Comparison of ENCODE assay signal across 9 cellular contexts in genomic region chr1:56967900-56968832, GRCh38. TPM values are rescaled to one million over a fixed set of nuclear protein-coding genes. Genes with fewer than 3 reads are reported as not detected.
A peak's percentile ranks its signal among the peaks of the same experiment; 100 is the strongest.
DNase-seq lines count a peak whose midpoint lies in the region; ATAC-seq, FAIRE-seq and TF ChIP-seq lines count a peak whose summit lies in the region.
"Had no signal": no experiment of that assay in that cellular context is flagged by ENCODE, and none has a peak within 500 bp of the region (broad histone marks: within the 10 kb centered on the region; RNA-seq: fewer than 3 reads in every experiment).

No MANE protein-coding gene starts in this region.

- no peak overlapping the region for H3K27ac ChIP-seq in astrocyte (ENCODE audit: low read depth, low read length)
- peak overlapping the region; percentile 91 to 93 for H3K27ac ChIP-seq in liver (ENCODE audit: low read depth in 1 of 2, low read length in 2 of 2)

- DNase-seq in CD1c-positive myeloid dendritic cell (ENCODE audit: extremely low spot score): peak; percentile 6
- DNase-seq in H54 (ENCODE audit: insufficient read length, low spot score): peak; percentile 16
- no peak for DNase-seq in astrocyte (ENCODE audit: low read depth)
- no peak for DNase-seq in NK-92 (lab: John Stamatoyannopoulos, UW; ENCODE audit: unreplicated experiment)
- no peak for DNase-seq in DMS79 treated with DMSO at 0.1 percent for 48 hours (lab: John Stamatoyannopoulos, UW)

- H3K36me3 Mint-ChIP-seq in astrocyte (ENCODE audit: low read depth, unreplicated experiment): no peaks in the 10 kb centered on the region

- H3K27me3 Mint-ChIP-seq in astrocyte (ENCODE audit: low read depth, unreplicated experiment): peaks cover 9% of the 10 kb centered on the region

- TF ChIP-seq RAD21 in liver (IDR thresholded peaks at IDR 0.05): peak; percentile 82 to 84

- no peaks in the 10 kb centered on the region for H3K79me2 ChIP-seq in astrocyte (ENCODE audit: insufficient read depth, low read length)

- no peaks in the 10 kb centered on the region for H3K4me1 ChIP-seq in astrocyte (ENCODE audit: insufficient read depth, low read length)
- peaks cover 0 to 31% (median under 1%) of the 10 kb centered on the region in 4 donors for H3K4me1 ChIP-seq in liver (ENCODE audit: control insufficient read depth in 4 of 4, insufficient read depth in 4 of 4, low read length in 3 of 4)

- no peaks in the 10 kb centered on the region for H4K20me1 ChIP-seq in astrocyte (ENCODE audit: insufficient read depth, low read length)

- no peak overlapping the region for H3K9ac ChIP-seq in astrocyte (ENCODE audit: low read length)
- peak overlapping the region; percentile 72 to 75 for H3K9ac ChIP-seq in liver (ENCODE audit: low read depth in 1 of 2, low read length in 2 of 2)

- no peak for FAIRE-seq in H54 (lab: Jason Lieb, UNC)
- FAIRE-seq in astrocyte (lab: Jason Lieb, UNC): no peak

- H2AFZ ChIP-seq in astrocyte (ENCODE audit: low read depth, low read length): no peak overlapping the region

- no peak overlapping the region for H3K4me3 Mint-ChIP-seq in astrocyte (ENCODE audit: unreplicated experiment)

- H3K4me3 ChIP-seq in astrocyte (ENCODE audit: insufficient read depth, low read depth, low read length) (no peak overlapping the region), liver (ENCODE audit: low read depth in 1 of 3, low read length in 3 of 3) (peak overlapping the region; percentile 37 to 49 (median 41))

- TF ChIP-seq CTCF in astrocyte (IDR thresholded peaks at IDR 0.05; ENCODE audit: insufficient read depth, low read depth, low read length) (peak; percentile 38), liver (IDR thresholded peaks at IDR 0.05; ENCODE audit: low read depth, low read length, missing input control) (peak; percentile 83)

- peak overlapping the region; percentile 58 for H3K27ac Mint-ChIP-seq in astrocyte (ENCODE audit: unreplicated experiment)

- no peak for TF ChIP-seq POLR2A in H54 (IDR thresholded peaks at IDR 0.05; ENCODE audit: low read depth, low read length)

- no peak for ATAC-seq in GM18520 (IDR thresholded peaks at IDR 0.05; ENCODE audit: unreplicated experiment)
- no peak for ATAC-seq in HG03442 (IDR thresholded peaks at IDR 0.05; ENCODE audit: unreplicated experiment)

- H3K9me3 ChIP-seq in astrocyte (ENCODE audit: insufficient read depth, low read depth, low read length) (peaks cover 4% of the 10 kb centered on the region), liver (ENCODE audit: control insufficient read depth in 4 of 4, low read length in 3 of 4) (no peaks in the 10 kb centered on the region)

- H3K27me3 ChIP-seq in astrocyte (ENCODE audit: insufficient read depth, low read length): no peaks in the 10 kb centered on the region
- no peaks in the 10 kb centered on the region for H3K27me3 ChIP-seq in liver (ENCODE audit: control insufficient read depth in 4 of 4, insufficient read depth in 4 of 4, low read length in 3 of 4)

- H3K36me3 ChIP-seq in astrocyte (ENCODE audit: insufficient read depth, low read length): no peaks in the 10 kb centered on the region
- H3K36me3 ChIP-seq in liver (ENCODE audit: control insufficient read depth in 4 of 4, insufficient read depth in 3 of 4, low read depth in 1 of 4, low read length in 3 of 4): no peaks in the 10 kb centered on the region

- no peaks in the 10 kb centered on the region for H3K9me3 Mint-ChIP-seq in astrocyte (ENCODE audit: unreplicated experiment)

- WGBS in liver: 19% methylated on average over 15 of the region's 15 CpGs

- H3K4me2 ChIP-seq in astrocyte (ENCODE audit: low read length): no peak overlapping the region

- no peaks in the 10 kb centered on the region for H3K4me1 Mint-ChIP-seq in astrocyte (ENCODE audit: low read depth, unreplicated experiment)

TF ChIP-seq in liver, 16 proteins besides CTCF, POLR2A, EP300 and RAD21:
- TF ChIP-seq HNF4A (conservative IDR thresholded peaks at IDR 0.05): peak; percentile 48 to 66
- TF ChIP-seq EGR1 (IDR thresholded peaks at IDR 0.05; ENCODE audit: low read depth in 2 of 2): no peak
- no peak for TF ChIP-seq NR2F2 (IDR thresholded peaks at IDR 0.05)
- no peak for TF ChIP-seq ZBTB33 (IDR thresholded peaks at IDR 0.05)
- TF ChIP-seq SP1 (IDR thresholded peaks at IDR 0.05): peak; percentile 27
- TF ChIP-seq FOXA2 (IDR thresholded peaks at IDR 0.05): peak; percentile 94
- TF ChIP-seq REST (IDR thresholded peaks at IDR 0.05): no peak
- TF ChIP-seq MAX (IDR thresholded peaks at IDR 0.05): no peak
- no peak for TF ChIP-seq HNF4G (IDR thresholded peaks at IDR 0.05)
- TF ChIP-seq ATF3 (IDR thresholded peaks at IDR 0.05): peak; percentile 20
- TF ChIP-seq TAF1 (conservative IDR thresholded peaks at IDR 0.05): peak; percentile 6
- no peak for TF ChIP-seq GABPA (IDR thresholded peaks at IDR 0.05 in 1 of 2, conservative IDR thresholded peaks at IDR 0.05 in 1 of 2)
- TF ChIP-seq FOXA1 (IDR thresholded peaks at IDR 0.05): peak; percentile 88
- peak; percentile 45 to 60 for TF ChIP-seq RXRA (IDR thresholded peaks at IDR 0.05)
- TF ChIP-seq JUND (IDR thresholded peaks at IDR 0.05): peak in 1 of 2 donors; percentile 11
- peak; percentile 89 for TF ChIP-seq YY1 (IDR thresholded peaks at IDR 0.05)

RNA-seq across cellular contexts. Expression of gene C8B, which starts 2.4 kb away (rescaled TPM):
- total RNA-seq in astrocyte: not detected in 2 replicates
- total RNA-seq in liver: 100 to 1,000 TPM; 151 to 703 TPM
- polyA plus RNA-seq in liver: 100 to 1,000 TPM; 299 to 413 TPM
- total RNA-seq: LHCN-M2 had no signal

Comparison
In these comparisons a context has a peak if more than half of its experiments do, and no peak if none do; other contexts are left out.
1. DNase-seq: peak in CD1c-positive myeloid dendritic cell (single experiment) and H54 (single experiment); none in astrocyte (single experiment), NK-92 (single experiment) and DMS79 treated with DMSO at 0.1 percent for 48 hours (single experiment).
2. RNA of gene C8B, which starts 2.4 kb away (total RNA-seq): 151 to 703 TPM in liver; not detected in astrocyte; every median in the first group is over 100 times any median in the second.